In the genomic region with DNA sequence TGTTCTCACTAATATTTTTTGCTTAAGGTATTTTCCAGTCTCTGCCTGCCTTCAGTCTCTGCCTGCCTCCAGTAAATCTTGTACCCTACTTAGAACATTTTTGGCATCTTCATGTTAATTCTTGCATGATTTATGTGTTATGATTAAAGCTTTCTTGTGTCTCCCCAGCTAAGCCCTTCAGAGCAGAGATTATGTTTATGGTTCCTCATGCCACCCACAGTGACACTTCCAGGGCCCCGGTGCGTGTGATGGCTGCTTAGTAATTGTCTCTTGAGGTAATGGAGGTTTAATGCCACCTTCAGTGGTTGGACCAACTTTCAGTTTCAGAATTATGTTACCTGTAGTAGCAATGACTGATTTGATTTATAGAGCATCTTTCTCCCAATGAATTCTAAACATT, we compare ENCODE assay signal across 22 cellular contexts.
DNase-seq lines count a peak whose midpoint lies in the region; ATAC-seq lines count a peak whose summit lies in the region.
"Had no signal": no experiment of that assay in that cellular context is flagged by ENCODE, and none has a peak within 500 bp of the region (broad histone marks: within the 10 kb centered on the region; RNA-seq: fewer than 3 reads in every experiment).

No MANE protein-coding gene starts in this region.

- CTCF ChIA-PET in activated CD8-positive, alpha-beta T cell treated with anti-CD3 and anti-CD28 coated beads, Interleukin-2, amount 10 ng/mL, durations not matched to agents 7 days and 5 days (lab: Charles Lee): interaction anchor here (1.0 to 1.4 kb wide), 3 partner anchors 10 to 12 kb away, joined by 3 to 13 read pairs (median 3); no protein-coding TSS in a partner anchor

- peak; percentile 6 for DNase-seq in stimulated activated CD4-positive, alpha-beta T cell treated with anti-CD3 and anti-CD28 coated beads, Interleukin-4, amount 100 ng/mL, for 1 hour
- DNase-seq in stimulated activated CD4-positive, alpha-beta T cell treated with anti-CD3 and anti-CD28 coated beads, Interleukin-12 subunit alpha, Interleukin-12 subunit beta, amount 100 ng/mL, for 4 hours: no peak
- no peak for DNase-seq in activated CD8-positive, alpha-beta T cell treated with anti-CD3 and anti-CD28 coated beads, Interleukin-2, amount 10 ng/mL, durations not matched to agents 7 days and 5 days
- peak; percentile 30 to 52 for DNase-seq in stimulated activated naive CD8-positive, alpha-beta T cell treated with anti-CD3 and anti-CD28 coated beads, Interleukin-15, amount 100 ng/mL, for 72 hours
- no peak for DNase-seq in NCI-H345 treated with DMSO at 0.1 percent for 48 hours (lab: John Stamatoyannopoulos, UW; ENCODE audit: unreplicated experiment)
- DNase-seq: aorta; BE2C; GDM1; heart right ventricle; kidney; mammary epithelial cell; naive thymus-derived CD4-positive, alpha-beta T cell; NCI-H1694 treated with DMSO at 0.1 percent for 48 hours; NCI-H446; pancreas; SHP77 treated with DMSO at 0.1 percent for 48 hours; stimulated activated naive CD4-positive, alpha-beta T cell; T-helper 17 cell had no signal

- peak; percentile 53 for ATAC-seq in HG02798 (IDR thresholded peaks at IDR 0.05; ENCODE audit: poor library complexity, unreplicated experiment)
- peak; percentile 61 for ATAC-seq in activated CD8-positive, alpha-beta T cell treated with anti-CD3 and anti-CD28 coated beads, Interleukin-2, amount 10 ng/mL, durations not matched to agents 7 days and 5 days
- ATAC-seq in stimulated activated naive CD8-positive, alpha-beta T cell treated with anti-CD3 and anti-CD28 coated beads, Interleukin-15, amount 100 ng/mL, for 72 hours: peak; percentile 95
- no peak for ATAC-seq in GM19351 (IDR thresholded peaks at IDR 0.05; ENCODE audit: unreplicated experiment)
- ATAC-seq: heart right ventricle; naive thymus-derived CD4-positive, alpha-beta T cell; pancreas; T-helper 17 cell had no signal

- H3K4me1 Mint-ChIP-seq in activated CD8-positive, alpha-beta T cell treated with anti-CD3 and anti-CD28 coated beads, Interleukin-2, amount 10 ng/mL, durations not matched to agents 7 days and 5 days (ENCODE audit: low read depth): peaks cover 11% of the 10 kb centered on the region
- peaks cover 13% of the 10 kb centered on the region for H3K4me1 Mint-ChIP-seq in stimulated activated naive CD8-positive, alpha-beta T cell treated with anti-CD3 and anti-CD28 coated beads, Interleukin-15, amount 100 ng/mL, for 72 hours

- POLR2A ChIA-PET in activated CD8-positive, alpha-beta T cell treated with anti-CD3 and anti-CD28 coated beads, Interleukin-2, amount 10 ng/mL, durations not matched to agents 7 days and 5 days (lab: Charles Lee): no interaction called here

- H3K9me3 Mint-ChIP-seq in activated CD8-positive, alpha-beta T cell treated with anti-CD3 and anti-CD28 coated beads, Interleukin-2, amount 10 ng/mL, durations not matched to agents 7 days and 5 days (ENCODE audit: insufficient read depth): no peaks in the 10 kb centered on the region
- no peaks in the 10 kb centered on the region for H3K9me3 Mint-ChIP-seq in stimulated activated naive CD8-positive, alpha-beta T cell treated with anti-CD3 and anti-CD28 coated beads, Interleukin-15, amount 100 ng/mL, for 72 hours
- H3K9me3 Mint-ChIP-seq: activated T-helper 2 cell treated with anti-CD3 and anti-CD28 coated beads, Interferon-gamma antibody, Interleukin-2, Interleukin-4, amounts not matched to agents 10 μg/mL and 5 μg/mL and 100 μg/mL, durations not matched to agents 14 hours and 24 hours and 36 hours; naive thymus-derived CD4-positive, alpha-beta T cell; type B pancreatic cell had no signal

- H3K27me3 Mint-ChIP-seq in activated CD8-positive, alpha-beta T cell treated with anti-CD3 and anti-CD28 coated beads, Interleukin-2, amount 10 ng/mL, durations not matched to agents 7 days and 5 days (ENCODE audit: low read depth): peaks cover 5% of the 10 kb centered on the region
- H3K27me3 Mint-ChIP-seq in stimulated activated naive CD8-positive, alpha-beta T cell treated with anti-CD3 and anti-CD28 coated beads, Interleukin-15, amount 100 ng/mL, for 72 hours: peaks cover 24% of the 10 kb centered on the region
- H3K27me3 Mint-ChIP-seq: type B pancreatic cell had no signal

- H3K4me3 Mint-ChIP-seq in activated CD8-positive, alpha-beta T cell treated with anti-CD3 and anti-CD28 coated beads, Interleukin-2, amount 10 ng/mL, durations not matched to agents 7 days and 5 days: no peak overlapping the region
- H3K4me3 Mint-ChIP-seq in stimulated activated naive CD8-positive, alpha-beta T cell treated with anti-CD3 and anti-CD28 coated beads, Interleukin-15, amount 100 ng/mL, for 72 hours: no peak overlapping the region
- H3K4me3 Mint-ChIP-seq: naive thymus-derived CD4-positive, alpha-beta T cell; T-helper 17 cell; type B pancreatic cell had no signal

- H3K36me3 Mint-ChIP-seq in activated CD8-positive, alpha-beta T cell treated with anti-CD3 and anti-CD28 coated beads, Interleukin-2, amount 10 ng/mL, durations not matched to agents 7 days and 5 days (ENCODE audit: low read depth): no peaks in the 10 kb centered on the region
- H3K36me3 Mint-ChIP-seq: naive thymus-derived CD4-positive, alpha-beta T cell; type B pancreatic cell had no signal

- no peak overlapping the region for H3K27ac Mint-ChIP-seq in activated CD8-positive, alpha-beta T cell treated with anti-CD3 and anti-CD28 coated beads, Interleukin-2, amount 10 ng/mL, durations not matched to agents 7 days and 5 days
- no peak overlapping the region for H3K27ac Mint-ChIP-seq in stimulated activated naive CD8-positive, alpha-beta T cell treated with anti-CD3 and anti-CD28 coated beads, Interleukin-15, amount 100 ng/mL, for 72 hours
- H3K27ac Mint-ChIP-seq: activated T-helper 2 cell treated with anti-CD3 and anti-CD28 coated beads, Interferon-gamma antibody, Interleukin-2, Interleukin-4, amounts not matched to agents 10 μg/mL and 5 μg/mL and 100 μg/mL, durations not matched to agents 14 hours and 24 hours and 36 hours; naive thymus-derived CD4-positive, alpha-beta T cell; T-helper 17 cell; type B pancreatic cell had no signal

Comparison
In these comparisons a context has a peak if more than half of its experiments do, and no peak if none do; other contexts are left out.
1. DNase-seq: peak in stimulated activated CD4-positive, alpha-beta T cell treated with anti-CD3 and anti-CD28 coated beads, Interleukin-4, amount 100 ng/mL, for 1 hour (single experiment) and stimulated activated naive CD8-positive, alpha-beta T cell treated with anti-CD3 and anti-CD28 coated beads, Interleukin-15, amount 100 ng/mL, for 72 hours (2 of 2); none in stimulated activated CD4-positive, alpha-beta T cell treated with anti-CD3 and anti-CD28 coated beads, Interleukin-12 subunit alpha, Interleukin-12 subunit beta, amount 100 ng/mL, for 4 hours (single experiment), activated CD8-positive, alpha-beta T cell treated with anti-CD3 and anti-CD28 coated beads, Interleukin-2, amount 10 ng/mL, durations not matched to agents 7 days and 5 days (single experiment) and NCI-H345 treated with DMSO at 0.1 percent for 48 hours (single experiment).